ENCODE assay signal across 8 cellular contexts in the genomic region with DNA sequence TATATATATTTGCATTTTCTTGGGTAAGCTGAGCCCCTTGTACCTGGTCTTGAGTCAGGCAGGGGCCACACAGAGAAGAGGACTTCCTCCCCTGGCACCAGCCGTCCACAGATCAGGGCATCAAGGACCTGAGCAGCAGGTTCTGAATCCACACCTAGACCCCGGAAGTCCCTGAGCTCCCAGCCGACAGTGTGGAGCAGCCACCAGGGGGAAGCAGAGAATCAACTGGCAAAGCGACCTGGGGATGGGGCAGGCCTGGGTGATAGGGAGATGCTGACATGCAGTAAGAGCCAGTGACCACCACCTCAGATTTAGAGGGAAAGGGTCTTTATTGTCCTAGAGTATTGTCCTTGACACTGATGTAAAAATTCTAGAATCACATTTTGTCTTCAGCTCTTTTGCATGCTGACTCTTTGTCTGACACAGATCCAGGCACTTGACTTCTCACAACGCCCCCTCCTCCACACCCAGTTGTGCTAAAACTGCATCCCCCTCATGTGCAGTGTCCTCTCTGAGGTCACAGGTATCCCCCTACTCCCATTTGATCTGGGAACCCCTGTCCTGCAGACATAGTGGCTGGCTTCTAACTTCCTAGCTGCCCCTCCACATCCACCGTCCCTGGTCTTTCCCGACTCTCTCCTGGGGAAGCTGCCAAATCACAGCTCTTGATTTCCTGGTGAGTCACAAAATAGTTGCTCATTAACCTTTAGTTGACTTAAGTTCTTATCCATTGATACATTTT.
DNase-seq lines count a peak whose midpoint lies in the region; ATAC-seq and TF ChIP-seq lines count a peak whose summit lies in the region.

No MANE protein-coding gene starts in this region.

- peak; percentile 60 for TF ChIP-seq CTCF in lower lobe of right lung (IDR thresholded peaks at IDR 0.05)

- peaks cover 10% of the 10 kb centered on the region for H3K4me1 ChIP-seq in lower lobe of right lung

- H3K36me3 ChIP-seq in lower lobe of right lung: no peaks in the 10 kb centered on the region

- H3K27ac ChIP-seq in lower lobe of right lung: no peak overlapping the region

- peak; percentile 40 to 65 for DNase-seq in NCI-H524 (lab: John Stamatoyannopoulos, UW)
- DNase-seq in NCI-H524 treated with DMSO at 0.1 percent for 48 hours (lab: John Stamatoyannopoulos, UW): no peak
- peak; percentile 82 for DNase-seq in NAMALWA (ENCODE audit: low spot score)
- peak; percentile 63 for DNase-seq in activated CD4-positive, CD25-positive, alpha-beta regulatory T cell treated with anti-CD3 and anti-CD28 coated beads, Interleukin-2, amount 50 U/mL, for 16 hours (ENCODE audit: low read depth, low spot score)
- DNase-seq in central memory CD4-positive, alpha-beta T cell: peak; percentile 68
- DNase-seq in lower lobe of right lung: no peak
- DNase-seq in stimulated activated CD8-positive, alpha-beta memory T cell treated with anti-CD3 and anti-CD28 coated beads, Interleukin-7, amount 100 ng/mL, for 1 hour (ENCODE audit: low read depth in 2 of 2): peak; percentile 49 to 60

- intact Hi-C loops in lower lobe of right lung (cut with DNase I): no loop called here

- no peaks in the 10 kb centered on the region for H3K27me3 ChIP-seq in lower lobe of right lung (ENCODE audit: low read depth)

- peak; percentile 80 to 82 for ATAC-seq in lower lobe of right lung
- ATAC-seq in GM18868 (IDR thresholded peaks at IDR 0.05; ENCODE audit: unreplicated experiment): no peak

- H3K4me3 ChIP-seq in lower lobe of right lung: no peak overlapping the region

- H3K9me3 ChIP-seq in lower lobe of right lung: no peaks in the 10 kb centered on the region

Comparison
In these comparisons a context has a peak if more than half of its experiments do, and no peak if none do; other contexts are left out.
1. DNase-seq: peak in NCI-H524 (2 of 2), NAMALWA (single experiment), activated CD4-positive, CD25-positive, alpha-beta regulatory T cell treated with anti-CD3 and anti-CD28 coated beads, Interleukin-2, amount 50 U/mL, for 16 hours (single experiment), central memory CD4-positive, alpha-beta T cell (single experiment) and stimulated activated CD8-positive, alpha-beta memory T cell treated with anti-CD3 and anti-CD28 coated beads, Interleukin-7, amount 100 ng/mL, for 1 hour (2 of 2); none in NCI-H524 treated with DMSO at 0.1 percent for 48 hours (single experiment) and lower lobe of right lung (single experiment).